Comparison of ENCODE assay signal across 28 cellular contexts in the genomic region with DNA sequence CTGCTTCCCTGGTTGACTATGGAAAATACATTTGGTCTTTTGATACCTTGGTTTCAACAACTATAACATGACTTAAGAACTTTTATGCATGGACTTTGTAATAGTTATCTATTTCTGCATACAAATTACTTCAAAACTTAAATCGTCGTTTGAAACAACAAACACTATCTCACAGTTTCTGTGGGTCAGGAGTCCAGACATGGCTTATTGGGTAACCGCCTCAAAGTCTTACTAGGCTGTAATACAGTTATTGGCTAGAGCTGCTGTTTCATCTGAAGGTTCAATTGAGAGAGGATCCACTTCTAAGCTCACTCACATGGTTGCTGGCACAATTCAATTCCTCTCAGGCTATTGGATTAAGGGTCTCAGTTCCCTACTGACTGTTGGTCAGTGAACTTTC.
"Had no signal": no experiment of that assay in that cellular context is flagged by ENCODE, and none has a peak within 500 bp of the region (broad histone marks: within the 10 kb centered on the region; RNA-seq: fewer than 3 reads in every experiment).

No MANE protein-coding gene starts in this region.

- H3K4me3 ChIP-seq: neural progenitor cell, ovary, psoas muscle, right lobe of liver, sigmoid colon, smooth muscle cell, spleen, suprapubic skin, testis, tibial artery, transverse colon, upper lobe of right lung, uterus had no signal

- ATAC-seq: natural killer cell; psoas muscle; right cardiac atrium; stimulated activated memory B cell treated with anti-CD40 and anti-IgM and Interleukin-4, amounts not matched to agents 10 μg/mL and 1 μg/mL and 100 μg/mL, for 72 hours; stimulated activated naive CD8-positive, alpha-beta T cell treated with anti-CD3 and anti-CD28 coated beads, Interleukin-15, amount 100 ng/mL, for 72 hours; stimulated activated naive CD8-positive, alpha-beta T cell treated with anti-CD3 and anti-CD28 coated beads, Interleukin-15, Interleukin-2, amounts not matched to agents 100 U/mL and 50 U/mL, for 24 hours; upper lobe of right lung had no signal

- DNase-seq: natural killer cell; occipital lobe; ovary; posterior cingulate gyrus; psoas muscle; right cardiac atrium; right lobe of liver; sigmoid colon; spleen; stimulated activated CD4-positive, alpha-beta T cell treated with anti-CD3 and anti-CD28 coated beads, Interleukin-12 subunit alpha, Interleukin-12 subunit beta, amount 100 ng/mL, for 4 hours; stimulated activated CD4-positive, alpha-beta T cell treated with anti-CD3 and anti-CD28 coated beads, Interleukin-1b, Interleukin-23, amount 100 ng/mL, for 48 hours; stimulated activated CD4-positive, alpha-beta T cell treated with anti-CD3 and anti-CD28 coated beads, Interleukin-4, amount 100 ng/mL, for 1 hour; stimulated activated CD4-positive, alpha-beta T cell treated with anti-CD3 and anti-CD28 coated beads, Interleukin-4, amount 100 ng/mL, for 4 hours; stimulated activated CD8-positive, alpha-beta memory T cell treated with anti-CD3 and anti-CD28 coated beads, Interleukin-4, amount 100 ng/mL, for 48 hours; stimulated activated naive CD4-positive, alpha-beta T cell; stimulated activated naive CD8-positive, alpha-beta T cell treated with anti-CD3 and anti-CD28 coated beads, Interleukin-15, amount 100 ng/mL, for 72 hours; stimulated activated naive CD8-positive, alpha-beta T cell treated with anti-CD3 and anti-CD28 coated beads, Interleukin-15, Interleukin-2, amounts not matched to agents 100 U/mL and 50 U/mL, for 24 hours; substantia nigra; testis; tibial artery; transverse colon; upper lobe of right lung; uterus had no signal

- H3K9me3 ChIP-seq: ovary, psoas muscle, right lobe of liver, sigmoid colon, spleen, suprapubic skin, testis, tibial artery, transverse colon, upper lobe of right lung, uterus had no signal

- H3K4me1 ChIP-seq: neural progenitor cell, spleen, suprapubic skin, upper lobe of right lung, uterus had no signal

- H3K27ac ChIP-seq: neural progenitor cell, ovary, parathyroid adenoma, psoas muscle, right lobe of liver, sigmoid colon, spleen, suprapubic skin, testis, tibial artery, transverse colon, upper lobe of right lung, uterus had no signal

- H3K36me3 ChIP-seq: neural progenitor cell, ovary, uterus had no signal

- H3K27me3 ChIP-seq: neural progenitor cell, ovary, right lobe of liver, sigmoid colon, spleen, suprapubic skin, testis, tibial artery, transverse colon, upper lobe of right lung, uterus had no signal
